Comparison of ENCODE assay signal across 1 cellular context in genomic region chr3:128496019-128496601, GRCh38.
TF ChIP-seq lines count a peak whose summit lies in the region.

No MANE protein-coding gene starts in this region.

TF ChIP-seq in WTC11, 78 proteins besides CTCF, POLR2A, EP300 and RAD21 (continued from another document):
- TF ChIP-seq AFF4 (CRISPR knock-in tag; IDR thresholded peaks at IDR 0.05; ENCODE audit: borderline replicate concordance), result no peak
- no peak for TF ChIP-seq E2F4 (CRISPR knock-in tag; IDR thresholded peaks at IDR 0.05; ENCODE audit: borderline replicate concordance, low read depth)
- TF ChIP-seq, protein P1, sequence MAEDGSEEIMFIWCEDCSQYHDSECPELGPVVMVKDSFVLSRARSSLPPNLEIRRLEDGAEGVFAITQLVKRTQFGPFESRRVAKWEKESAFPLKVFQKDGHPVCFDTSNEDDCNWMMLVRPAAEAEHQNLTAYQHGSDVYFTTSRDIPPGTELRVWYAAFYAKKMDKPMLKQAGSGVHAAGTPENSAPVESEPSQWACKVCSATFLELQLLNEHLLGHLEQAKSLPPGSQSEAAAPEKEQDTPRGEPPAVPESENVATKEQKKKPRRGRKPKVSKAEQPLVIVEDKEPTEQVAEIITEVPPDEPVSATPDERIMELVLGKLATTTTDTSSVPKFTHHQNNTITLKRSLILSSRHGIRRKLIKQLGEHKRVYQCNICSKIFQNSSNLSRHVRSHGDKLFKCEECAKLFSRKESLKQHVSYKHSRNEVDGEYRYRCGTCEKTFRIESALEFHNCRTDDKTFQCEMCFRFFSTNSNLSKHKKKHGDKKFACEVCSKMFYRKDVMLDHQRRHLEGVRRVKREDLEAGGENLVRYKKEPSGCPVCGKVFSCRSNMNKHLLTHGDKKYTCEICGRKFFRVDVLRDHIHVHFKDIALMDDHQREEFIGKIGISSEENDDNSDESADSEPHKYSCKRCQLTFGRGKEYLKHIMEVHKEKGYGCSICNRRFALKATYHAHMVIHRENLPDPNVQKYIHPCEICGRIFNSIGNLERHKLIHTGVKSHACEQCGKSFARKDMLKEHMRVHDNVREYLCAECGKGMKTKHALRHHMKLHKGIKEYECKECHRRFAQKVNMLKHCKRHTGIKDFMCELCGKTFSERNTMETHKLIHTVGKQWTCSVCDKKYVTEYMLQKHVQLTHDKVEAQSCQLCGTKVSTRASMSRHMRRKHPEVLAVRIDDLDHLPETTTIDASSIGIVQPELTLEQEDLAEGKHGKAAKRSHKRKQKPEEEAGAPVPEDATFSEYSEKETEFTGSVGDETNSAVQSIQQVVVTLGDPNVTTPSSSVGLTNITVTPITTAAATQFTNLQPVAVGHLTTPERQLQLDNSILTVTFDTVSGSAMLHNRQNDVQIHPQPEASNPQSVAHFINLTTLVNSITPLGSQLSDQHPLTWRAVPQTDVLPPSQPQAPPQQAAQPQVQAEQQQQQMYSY (CRISPR knock-in tag; IDR thresholded peaks at IDR 0.05), result no peak
- TF ChIP-seq RORB (CRISPR knock-in tag; IDR thresholded peaks at IDR 0.05), result no peak
- TF ChIP-seq FOXP1 (CRISPR knock-in tag; IDR thresholded peaks at IDR 0.05; ENCODE audit: borderline replicate concordance), result no peak
- TF ChIP-seq ZNF219 (CRISPR knock-in tag; IDR thresholded peaks at IDR 0.05; ENCODE audit: borderline replicate concordance), result no peak
- TF ChIP-seq ZNF425 (CRISPR knock-in tag; conservative IDR thresholded peaks at IDR 0.05), result no peak
TF ChIP-seq in WTC11: peak in this region for 0.
